Comparison of ENCODE assay signal across 28 cellular contexts in the genomic region with DNA sequence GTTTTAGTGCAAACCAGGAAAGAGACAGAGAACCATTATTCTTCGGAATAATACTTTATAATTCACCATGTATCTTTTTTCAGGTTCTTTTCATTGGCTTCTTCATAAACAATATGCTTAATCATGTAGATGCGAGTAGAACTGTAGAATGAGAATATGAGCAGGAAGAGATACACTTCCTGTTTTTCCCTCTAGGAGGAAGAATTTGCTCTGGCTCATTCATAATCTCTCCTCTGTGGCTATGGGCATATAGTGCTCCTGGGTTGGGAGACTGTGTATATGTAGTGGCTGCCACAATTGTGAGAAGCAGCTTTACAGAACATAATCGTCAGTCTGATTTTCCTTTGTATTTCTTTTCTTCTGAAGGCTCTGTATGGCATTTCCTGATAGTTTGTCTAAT. TPM values are rescaled to one million over a fixed set of nuclear protein-coding genes. Genes with fewer than 3 reads are reported as not detected.
DNase-seq lines count a peak whose midpoint lies in the region; TF ChIP-seq lines count a peak whose summit lies in the region.
"Had no signal": no experiment of that assay in that cellular context is flagged by ENCODE, and none has a peak within 500 bp of the region (broad histone marks: within the 10 kb centered on the region; RNA-seq: fewer than 3 reads in every experiment).

No MANE protein-coding gene starts in this region.

- TF ChIP-seq CTCF in BE2C (IDR thresholded peaks at IDR 0.05; ENCODE audit: low read depth, low read length) (peak; percentile 29; the same call in 1 of the 2 replicates), fibroblast of pulmonary artery (IDR thresholded peaks at IDR 0.05; ENCODE audit: low read length, missing control alignments) (peak; percentile 38), adrenal gland (IDR thresholded peaks at IDR 0.05) (no peak), HFFc6 (IDR thresholded peaks at IDR 0.05) (no peak)

- H3K4me3 ChIP-seq in BE2C (ENCODE audit: low read depth, low read length) (no peak overlapping the region), fibroblast of pulmonary artery (replicated peaks; ENCODE audit: low read depth, low read length) (no peak overlapping the region), adrenal gland (no peak overlapping the region)
- H3K4me3 ChIP-seq: hepatocyte, smooth muscle cell, upper lobe of right lung had no signal

- H3K27ac Mint-ChIP-seq in HFFc6 = no peak overlapping the region
- H3K27ac Mint-ChIP-seq: activated CD4-positive, alpha-beta memory T cell treated with anti-CD3 and anti-CD28 coated beads for 36 hours; activated naive CD4-positive, alpha-beta T cell treated with anti-CD3 and anti-CD28 coated beads, Interleukin-2, amount 50 U/mL, for 72 hours; activated T-helper 2 cell treated with anti-CD3 and anti-CD28 coated beads, Interferon-gamma antibody, Interleukin-2, Interleukin-4, amounts not matched to agents 10 μg/mL and 5 μg/mL and 100 μg/mL, durations not matched to agents 14 hours and 24 hours and 36 hours; CD4-positive, alpha-beta memory T cell; T-cell had no signal

- H3K27ac ChIP-seq in adrenal gland (no peak overlapping the region), substantia nigra (ENCODE audit: low read depth, low read length, poor library complexity, severe bottlenecking) (no peak overlapping the region)
- H3K27ac ChIP-seq: epithelial cell of prostate, hepatocyte, upper lobe of right lung had no signal

- no peak for TF ChIP-seq POLR2A in adrenal gland (IDR thresholded peaks at IDR 0.05)

- no peak overlapping the region for H3K4me3 Mint-ChIP-seq in HFFc6
- H3K4me3 Mint-ChIP-seq: activated CD4-positive, alpha-beta memory T cell treated with anti-CD3 and anti-CD28 coated beads for 36 hours; CD4-positive, alpha-beta memory T cell; T-cell had no signal

- peaks cover 11% of the 10 kb centered on the region for H3K27me3 Mint-ChIP-seq in HFFc6 (ENCODE audit: insufficient read depth)

- 59 to 68% (median 63%) methylated on average over 3 of the region's 3 CpGs for WGBS in adrenal gland, 4 donors

- H3K36me3 Mint-ChIP-seq in HFFc6 (ENCODE audit: low read depth) = no peaks in the 10 kb centered on the region
- H3K36me3 Mint-ChIP-seq: activated CD4-positive, alpha-beta memory T cell treated with anti-CD3 and anti-CD28 coated beads for 36 hours; CD4-positive, alpha-beta memory T cell; T-cell had no signal

- H3K4me1 ChIP-seq in BE2C (no peaks in the 10 kb centered on the region; the same call in 1 of the 2 replicates), adrenal gland (replicated peaks in 1 of 2) (no peaks in the 10 kb centered on the region)
- H3K4me1 ChIP-seq: upper lobe of right lung had no signal

- H3K9me3 Mint-ChIP-seq in HFFc6 = peaks cover 9% of the 10 kb centered on the region
- H3K9me3 Mint-ChIP-seq: activated CD4-positive, alpha-beta memory T cell treated with anti-CD3 and anti-CD28 coated beads for 36 hours; activated T-helper 2 cell treated with anti-CD3 and anti-CD28 coated beads, Interferon-gamma antibody, Interleukin-2, Interleukin-4, amounts not matched to agents 10 μg/mL and 5 μg/mL and 100 μg/mL, durations not matched to agents 14 hours and 24 hours and 36 hours had no signal

- intact Hi-C loops in adrenal gland (cut with DNase I) = no loop called here

- H3K36me3 ChIP-seq in BE2C (no peaks in the 10 kb centered on the region), adrenal gland (replicated peaks in 1 of 2) (no peaks in the 10 kb centered on the region)
- H3K36me3 ChIP-seq: upper lobe of right lung had no signal

- H3K27me3 ChIP-seq in BE2C (no peaks in the 10 kb centered on the region; the same call in 1 of the 2 replicates), adrenal gland (peaks cover 11% of the 10 kb centered on the region)

- DNase-seq in BE2C (no peak), DMS153 treated with DMSO at 0.1 percent for 48 hours (lab: John Stamatoyannopoulos, UW; ENCODE audit: unreplicated experiment) (peak; percentile 22), OCI-M1 (lab: John Stamatoyannopoulos, UW) (peak; percentile 31), fibroblast of pulmonary artery (ENCODE audit: low read depth) (peak; percentile 40), adrenal gland (no peak), NOMO-1 treated with dmso at 0.1 percent for 144 hours (lab: John Stamatoyannopoulos, UW; ENCODE audit: unreplicated experiment) (no peak), HFFc6 (no peak), substantia nigra (lab: John Stamatoyannopoulos, UW) (no peak)
- DNase-seq: activated CD4-positive, alpha-beta memory T cell treated with anti-CD3 and anti-CD28 coated beads for 36 hours; aorta; CD4-positive, alpha-beta memory T cell; central memory CD4-positive, alpha-beta T cell; DMS79 treated with DMSO at 0.1 percent for 48 hours; foreskin melanocyte; left colon; mesenchymal stem cell; MM.1S; NCI-H1694 treated with DMSO at 0.1 percent for 48 hours; NCI-H446 treated with DMSO at 0.1 percent for 48 hours; nucleus accumbens; stimulated activated CD4-positive, alpha-beta T cell treated with anti-CD3 and anti-CD28 coated beads, Interleukin-2, amount 100 ng/mL, for 24 hours; T-cell; upper lobe of right lung had no signal

- H3K9me3 ChIP-seq in BE2C = no peaks in the 10 kb centered on the region
- H3K9me3 ChIP-seq in adrenal gland (replicated peaks in 1 of 3) = no peaks in the 10 kb centered on the region
- H3K9me3 ChIP-seq: upper lobe of right lung had no signal

- no peaks in the 10 kb centered on the region for H3K4me1 Mint-ChIP-seq in HFFc6 (ENCODE audit: low read depth)
- H3K4me1 Mint-ChIP-seq: CD4-positive, alpha-beta memory T cell had no signal

RNA-seq across cellular contexts. Expression of a gene that starts 2.8 kb away (rescaled TPM):
- polyA plus RNA-seq in BE2C (2012; ENCODE audit: insufficient read depth, insufficient read length, low read depth) = 1.9 TPM
- total RNA-seq in adrenal gland = 1 to 10 TPM in 6 of 8 donors, under 1 TPM in 2; 0.68 to 4.0 (median 1.6) TPM
- 1 to 10 TPM; 2.3 to 3.3 (median 2.7) TPM for polyA plus RNA-seq in adrenal gland
- not detected for total RNA-seq in HFFc6 (2021; fragmentation: NEBNext Ultra II Directional; extraction: Animal tissue kit (Norgen Biotek cat#: 25700))
- total RNA-seq: activated CD4-positive, alpha-beta memory T cell treated with anti-CD3 and anti-CD28 coated beads for 36 hours; activated naive CD4-positive, alpha-beta T cell treated with anti-CD3 and anti-CD28 coated beads, Interleukin-2, amount 50 U/mL, for 72 hours; activated T-helper 2 cell treated with anti-CD3 and anti-CD28 coated beads, Interferon-gamma antibody, Interleukin-2, Interleukin-4, amounts not matched to agents 10 μg/mL and 5 μg/mL and 100 μg/mL, durations not matched to agents 14 hours and 24 hours and 36 hours; CD4-positive, alpha-beta memory T cell had no signal
- polyA plus RNA-seq: CD4-positive, alpha-beta memory T cell; smooth muscle cell had no signal

Comparison
In these comparisons a context has a peak if more than half of its experiments do, and no peak if none do; other contexts are left out.
1. DNase-seq: peak in DMS153 treated with DMSO at 0.1 percent for 48 hours (single experiment), OCI-M1 (single experiment) and fibroblast of pulmonary artery (single experiment); none in BE2C (single experiment), adrenal gland (0 of 7), NOMO-1 treated with dmso at 0.1 percent for 144 hours (single experiment), HFFc6 (single experiment) and substantia nigra (0 of 49).
2. CTCF ChIP-seq: peak in BE2C (single experiment) and fibroblast of pulmonary artery (single experiment); none in adrenal gland (0 of 6) and HFFc6 (single experiment).